Comparison of ENCODE assay signal across 12 cellular contexts in the genomic region with DNA sequence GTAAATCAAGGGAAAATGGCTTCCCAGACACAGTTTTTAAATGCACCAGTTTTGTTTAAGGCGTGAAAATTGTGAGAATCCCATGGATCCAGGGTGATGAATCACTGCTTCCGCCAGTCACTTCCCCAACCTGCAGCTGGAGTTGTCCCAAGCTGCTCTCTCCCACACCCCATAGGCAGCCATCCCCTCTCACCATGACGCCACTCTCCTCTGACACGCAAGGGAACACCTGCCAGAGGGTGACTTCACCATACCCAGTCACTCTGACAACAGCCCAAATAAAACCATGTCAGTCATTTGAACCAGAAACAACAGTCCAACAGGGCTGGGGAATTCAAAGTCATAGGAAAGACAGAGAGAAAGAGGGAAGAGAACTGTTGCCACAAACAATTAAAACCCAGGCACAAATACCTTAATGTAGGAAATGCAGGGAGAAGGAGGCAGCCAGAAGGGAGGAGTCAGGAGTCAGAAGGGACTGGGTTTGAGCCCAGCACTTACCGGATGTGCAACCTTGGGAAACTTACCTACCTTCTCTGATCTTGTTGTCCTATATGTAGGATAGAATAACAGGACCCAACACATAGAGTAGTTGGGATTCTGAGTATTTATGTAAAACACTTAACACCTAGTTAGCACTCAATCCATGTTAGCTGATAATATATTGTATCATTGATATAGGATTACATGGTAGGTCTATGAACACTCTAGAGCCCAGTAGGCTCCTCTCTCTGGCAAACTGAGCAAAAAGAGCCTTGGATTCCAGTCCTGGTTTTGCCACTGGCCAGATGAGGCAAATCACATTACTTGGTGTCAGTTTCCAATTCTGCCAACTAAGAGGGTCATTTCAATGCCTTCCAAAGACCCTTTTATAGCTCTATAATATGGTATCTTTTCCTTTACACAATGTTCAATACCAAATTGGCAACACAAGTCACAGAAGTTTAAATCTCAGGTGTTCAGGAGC.
DNase-seq lines count a peak whose midpoint lies in the region; ATAC-seq, FAIRE-seq and TF ChIP-seq lines count a peak whose summit lies in the region.
"Had no signal": no experiment of that assay in that cellular context is flagged by ENCODE, and none has a peak within 500 bp of the region (broad histone marks: within the 10 kb centered on the region; RNA-seq: fewer than 3 reads in every experiment).

No MANE protein-coding gene starts in this region.

- H3K4me3 Mint-ChIP-seq in immature natural killer cell: no peak overlapping the region
- H3K4me3 Mint-ChIP-seq in activated CD8-positive, alpha-beta T cell treated with anti-CD3 and anti-CD28 coated beads, Interleukin-2, amount 10 ng/mL, durations not matched to agents 7 days and 5 days: no peak overlapping the region

- no peaks in the 10 kb centered on the region for H3K9me3 Mint-ChIP-seq in immature natural killer cell
- H3K9me3 Mint-ChIP-seq in activated CD8-positive, alpha-beta T cell treated with anti-CD3 and anti-CD28 coated beads, Interleukin-2, amount 10 ng/mL, durations not matched to agents 7 days and 5 days (ENCODE audit: insufficient read depth): no peaks in the 10 kb centered on the region

- no peak for TF ChIP-seq POLR2A in H54 (IDR thresholded peaks at IDR 0.05; ENCODE audit: low read depth, low read length)

- POLR2A ChIA-PET in activated CD8-positive, alpha-beta T cell treated with anti-CD3 and anti-CD28 coated beads, Interleukin-2, amount 10 ng/mL, durations not matched to agents 7 days and 5 days (lab: Charles Lee): no interaction called here

- peaks cover 47 to 52% of the 10 kb centered on the region in 2 donors for H3K4me1 Mint-ChIP-seq in immature natural killer cell
- peaks cover 58% of the 10 kb centered on the region for H3K4me1 Mint-ChIP-seq in activated CD8-positive, alpha-beta T cell treated with anti-CD3 and anti-CD28 coated beads, Interleukin-2, amount 10 ng/mL, durations not matched to agents 7 days and 5 days (ENCODE audit: low read depth)

- peak; percentile 88 for FAIRE-seq in H54 (lab: Jason Lieb, UNC)

- peaks cover 0 to 4% (median 4%) of the 10 kb centered on the region in 3 donors for H3K27me3 Mint-ChIP-seq in immature natural killer cell (ENCODE audit: low read depth in 3 of 3)
- H3K27me3 Mint-ChIP-seq in activated CD8-positive, alpha-beta T cell treated with anti-CD3 and anti-CD28 coated beads, Interleukin-2, amount 10 ng/mL, durations not matched to agents 7 days and 5 days (ENCODE audit: low read depth): peaks cover 2% of the 10 kb centered on the region

- ATAC-seq in activated CD8-positive, alpha-beta T cell treated with anti-CD3 and anti-CD28 coated beads, Interleukin-2, amount 10 ng/mL, durations not matched to agents 7 days and 5 days: no peak
- ATAC-seq: activated naive CD4-positive, alpha-beta T cell treated with anti-CD3 and anti-CD28 coated beads, Interleukin-2, amount 50 U/mL, for 72 hours had no signal

- CTCF ChIA-PET in activated CD8-positive, alpha-beta T cell treated with anti-CD3 and anti-CD28 coated beads, Interleukin-2, amount 10 ng/mL, durations not matched to agents 7 days and 5 days (lab: Charles Lee): interaction anchor here (1.2 kb wide), 1 partner anchor 17 kb away, joined by 3 read pairs; no protein-coding TSS in a partner anchor

- peaks cover 0 to 8% (median 0%) of the 10 kb centered on the region in 3 donors for H3K36me3 Mint-ChIP-seq in immature natural killer cell
- H3K36me3 Mint-ChIP-seq in activated CD8-positive, alpha-beta T cell treated with anti-CD3 and anti-CD28 coated beads, Interleukin-2, amount 10 ng/mL, durations not matched to agents 7 days and 5 days (ENCODE audit: low read depth): peaks cover 5% of the 10 kb centered on the region

- no peak overlapping the region for H3K27ac Mint-ChIP-seq in immature natural killer cell
- H3K27ac Mint-ChIP-seq in activated CD8-positive, alpha-beta T cell treated with anti-CD3 and anti-CD28 coated beads, Interleukin-2, amount 10 ng/mL, durations not matched to agents 7 days and 5 days: no peak overlapping the region

- DNase-seq in H54 (ENCODE audit: insufficient read length, low spot score): peak; percentile 19
- DNase-seq in NCI-H774 (lab: John Stamatoyannopoulos, UW): peak; percentile 79
- peak; percentile 78 for DNase-seq in epithelial cell of proximal tubule (ENCODE audit: low read depth)
- DNase-seq in non-pigmented ciliary epithelial cell (ENCODE audit: low read depth): peak; percentile 73
- no peak for DNase-seq in immature natural killer cell
- DNase-seq in activated CD8-positive, alpha-beta T cell treated with anti-CD3 and anti-CD28 coated beads, Interleukin-2, amount 10 ng/mL, durations not matched to agents 7 days and 5 days: no peak
- DNase-seq in stimulated activated CD4-positive, alpha-beta T cell treated with anti-CD3 and anti-CD28 coated beads, Interleukin-4, amount 100 ng/mL, for 4 hours: no peak
- no peak for DNase-seq in AG08396 (ENCODE audit: low spot score)
- DNase-seq: head of caudate nucleus, NCI-H187 treated with DMSO at 0.1 percent for 48 hours, T-helper 9 cell had no signal

- H3K4me3 ChIP-seq in epithelial cell of proximal tubule (ENCODE audit: low read depth, low read length): no peak overlapping the region

- TF ChIP-seq CTCF in epithelial cell of proximal tubule (conservative IDR thresholded peaks at IDR 0.05; ENCODE audit: low read depth, low read length): no peak

Comparison
In these comparisons a context has a peak if more than half of its experiments do, and no peak if none do; other contexts are left out.
1. DNase-seq: peak in H54 (single experiment), NCI-H774 (single experiment), epithelial cell of proximal tubule (single experiment) and non-pigmented ciliary epithelial cell (single experiment); none in immature natural killer cell (0 of 3), activated CD8-positive, alpha-beta T cell treated with anti-CD3 and anti-CD28 coated beads, Interleukin-2, amount 10 ng/mL, durations not matched to agents 7 days and 5 days (single experiment), stimulated activated CD4-positive, alpha-beta T cell treated with anti-CD3 and anti-CD28 coated beads, Interleukin-4, amount 100 ng/mL, for 4 hours (0 of 2) and AG08396 (single experiment).